In the genomic region with DNA sequence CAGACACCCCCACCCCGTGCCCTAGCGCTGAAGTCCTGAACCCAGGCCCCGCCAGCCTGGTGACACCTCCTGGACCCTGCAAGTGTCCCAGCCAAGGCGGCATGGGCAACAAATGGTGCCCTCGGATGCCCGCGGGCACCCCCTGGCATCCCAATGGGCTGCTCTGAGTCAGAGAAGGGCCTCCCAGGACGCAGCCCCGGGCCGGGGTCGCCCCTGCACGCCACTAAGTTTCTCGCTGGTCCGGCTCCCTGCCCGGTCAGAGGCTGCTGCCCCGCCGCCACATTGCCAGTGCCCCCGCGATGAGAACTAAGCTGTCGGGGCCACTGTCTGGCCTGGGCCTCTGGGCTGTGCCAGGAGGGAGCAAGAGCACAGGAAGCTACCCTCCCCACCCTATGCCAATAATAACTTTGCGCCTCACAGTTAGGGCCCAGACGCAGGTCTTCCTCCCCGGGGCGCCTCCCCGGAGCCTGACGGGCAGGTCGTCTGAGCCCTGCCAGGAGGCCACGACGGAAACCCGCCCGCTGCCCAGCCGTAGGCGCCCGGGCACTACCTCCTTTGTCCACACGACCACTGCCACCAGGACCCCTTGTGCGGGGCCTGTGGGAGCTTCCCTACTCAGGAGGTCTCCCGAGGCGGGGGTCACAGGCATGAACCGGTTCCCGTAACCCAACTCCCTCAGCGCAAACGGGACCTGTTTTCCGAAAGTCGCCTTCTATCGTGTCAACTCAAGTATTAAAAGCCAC, we compare ENCODE assay signal across 1 cellular context.
A peak's percentile ranks its signal among the peaks of the same experiment; 100 is the strongest.
TF ChIP-seq lines count a peak whose summit lies in the region.

No MANE protein-coding gene starts in this region.

TF ChIP-seq in HEK293, 187 proteins besides CTCF, POLR2A, EP300 and RAD21 (continued from another document):
- TF ChIP-seq, protein P1, sequence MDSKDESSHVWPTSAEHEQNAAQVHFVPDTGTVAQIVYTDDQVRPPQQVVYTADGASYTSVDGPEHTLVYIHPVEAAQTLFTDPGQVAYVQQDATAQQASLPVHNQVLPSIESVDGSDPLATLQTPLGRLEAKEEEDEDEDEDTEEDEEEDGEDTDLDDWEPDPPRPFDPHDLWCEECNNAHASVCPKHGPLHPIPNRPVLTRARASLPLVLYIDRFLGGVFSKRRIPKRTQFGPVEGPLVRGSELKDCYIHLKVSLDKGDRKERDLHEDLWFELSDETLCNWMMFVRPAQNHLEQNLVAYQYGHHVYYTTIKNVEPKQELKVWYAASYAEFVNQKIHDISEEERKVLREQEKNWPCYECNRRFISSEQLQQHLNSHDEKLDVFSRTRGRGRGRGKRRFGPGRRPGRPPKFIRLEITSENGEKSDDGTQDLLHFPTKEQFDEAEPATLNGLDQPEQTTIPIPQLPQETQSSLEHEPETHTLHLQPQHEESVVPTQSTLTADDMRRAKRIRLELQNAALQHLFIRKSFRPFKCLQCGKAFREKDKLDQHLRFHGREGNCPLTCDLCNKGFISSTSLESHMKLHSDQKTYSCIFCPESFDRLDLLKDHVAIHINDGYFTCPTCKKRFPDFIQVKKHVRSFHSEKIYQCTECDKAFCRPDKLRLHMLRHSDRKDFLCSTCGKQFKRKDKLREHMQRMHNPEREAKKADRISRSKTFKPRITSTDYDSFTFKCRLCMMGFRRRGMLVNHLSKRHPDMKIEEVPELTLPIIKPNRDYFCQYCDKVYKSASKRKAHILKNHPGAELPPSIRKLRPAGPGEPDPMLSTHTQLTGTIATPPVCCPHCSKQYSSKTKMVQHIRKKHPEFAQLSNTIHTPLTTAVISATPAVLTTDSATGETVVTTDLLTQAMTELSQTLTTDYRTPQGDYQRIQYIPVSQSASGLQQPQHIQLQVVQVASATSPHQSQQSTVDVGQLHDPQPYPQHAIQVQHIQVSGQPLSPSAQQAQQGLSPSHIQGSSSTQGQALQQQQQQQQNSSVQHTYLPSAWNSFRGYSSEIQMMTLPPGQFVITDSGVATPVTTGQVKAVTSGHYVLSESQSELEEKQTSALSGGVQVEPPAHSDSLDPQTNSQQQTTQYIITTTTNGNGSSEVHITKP (tag by site-specific recombination; IDR thresholded peaks at IDR 0.05), result peak; percentile 85
- TF ChIP-seq ZNF555 (tag by site-specific recombination; conservative IDR thresholded peaks at IDR 0.05), result no peak
- TF ChIP-seq, protein P2, sequence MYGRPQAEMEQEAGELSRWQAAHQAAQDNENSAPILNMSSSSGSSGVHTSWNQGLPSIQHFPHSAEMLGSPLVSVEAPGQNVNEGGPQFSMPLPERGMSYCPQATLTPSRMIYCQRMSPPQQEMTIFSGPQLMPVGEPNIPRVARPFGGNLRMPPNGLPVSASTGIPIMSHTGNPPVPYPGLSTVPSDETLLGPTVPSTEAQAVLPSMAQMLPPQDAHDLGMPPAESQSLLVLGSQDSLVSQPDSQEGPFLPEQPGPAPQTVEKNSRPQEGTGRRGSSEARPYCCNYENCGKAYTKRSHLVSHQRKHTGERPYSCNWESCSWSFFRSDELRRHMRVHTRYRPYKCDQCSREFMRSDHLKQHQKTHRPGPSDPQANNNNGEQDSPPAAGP (tag by site-specific recombination; IDR thresholded peaks at IDR 0.05), result no peak
- no peak for TF ChIP-seq ZNF658 (tag by site-specific recombination; IDR thresholded peaks at IDR 0.05)
- no peak for TF ChIP-seq ZNF768 (tag by site-specific recombination; IDR thresholded peaks at IDR 0.05)
- peak; percentile 11; the same call in 1 of the 2 replicates for TF ChIP-seq ZNF777 (tag by site-specific recombination; IDR thresholded peaks at IDR 0.05; ENCODE audit: borderline replicate concordance)
- TF ChIP-seq ZFHX2 (tag by site-specific recombination; conservative IDR thresholded peaks at IDR 0.05), result 0 out of 2 replicates have a peak, but pooled peaks have one; percentile 11
- peak; percentile 96 for TF ChIP-seq ZNF335 (tag by site-specific recombination; conservative IDR thresholded peaks at IDR 0.05)
- TF ChIP-seq, protein P3, sequence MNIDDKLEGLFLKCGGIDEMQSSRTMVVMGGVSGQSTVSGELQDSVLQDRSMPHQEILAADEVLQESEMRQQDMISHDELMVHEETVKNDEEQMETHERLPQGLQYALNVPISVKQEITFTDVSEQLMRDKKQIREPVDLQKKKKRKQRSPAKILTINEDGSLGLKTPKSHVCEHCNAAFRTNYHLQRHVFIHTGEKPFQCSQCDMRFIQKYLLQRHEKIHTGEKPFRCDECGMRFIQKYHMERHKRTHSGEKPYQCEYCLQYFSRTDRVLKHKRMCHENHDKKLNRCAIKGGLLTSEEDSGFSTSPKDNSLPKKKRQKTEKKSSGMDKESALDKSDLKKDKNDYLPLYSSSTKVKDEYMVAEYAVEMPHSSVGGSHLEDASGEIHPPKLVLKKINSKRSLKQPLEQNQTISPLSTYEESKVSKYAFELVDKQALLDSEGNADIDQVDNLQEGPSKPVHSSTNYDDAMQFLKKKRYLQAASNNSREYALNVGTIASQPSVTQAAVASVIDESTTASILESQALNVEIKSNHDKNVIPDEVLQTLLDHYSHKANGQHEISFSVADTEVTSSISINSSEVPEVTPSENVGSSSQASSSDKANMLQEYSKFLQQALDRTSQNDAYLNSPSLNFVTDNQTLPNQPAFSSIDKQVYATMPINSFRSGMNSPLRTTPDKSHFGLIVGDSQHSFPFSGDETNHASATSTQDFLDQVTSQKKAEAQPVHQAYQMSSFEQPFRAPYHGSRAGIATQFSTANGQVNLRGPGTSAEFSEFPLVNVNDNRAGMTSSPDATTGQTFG (tag by site-specific recombination; IDR thresholded peaks at IDR 0.05; ENCODE audit: borderline replicate concordance), result no peak
- TF ChIP-seq ZNF514 (tag by site-specific recombination; IDR thresholded peaks at IDR 0.05), result no peak
- TF ChIP-seq ZIC2 (tag by site-specific recombination; IDR thresholded peaks at IDR 0.05), result peak; percentile 84
- peak; percentile 77 for TF ChIP-seq GLIS1 (tag by site-specific recombination; IDR thresholded peaks at IDR 0.05)
- TF ChIP-seq GLIS2 (tag by site-specific recombination; IDR thresholded peaks at IDR 0.05), result peak; percentile 48
- peak; percentile 39; the same call in 1 of the 2 replicates for TF ChIP-seq ZNF121 (tag by site-specific recombination; IDR thresholded peaks at IDR 0.05)
- TF ChIP-seq, protein P4, sequence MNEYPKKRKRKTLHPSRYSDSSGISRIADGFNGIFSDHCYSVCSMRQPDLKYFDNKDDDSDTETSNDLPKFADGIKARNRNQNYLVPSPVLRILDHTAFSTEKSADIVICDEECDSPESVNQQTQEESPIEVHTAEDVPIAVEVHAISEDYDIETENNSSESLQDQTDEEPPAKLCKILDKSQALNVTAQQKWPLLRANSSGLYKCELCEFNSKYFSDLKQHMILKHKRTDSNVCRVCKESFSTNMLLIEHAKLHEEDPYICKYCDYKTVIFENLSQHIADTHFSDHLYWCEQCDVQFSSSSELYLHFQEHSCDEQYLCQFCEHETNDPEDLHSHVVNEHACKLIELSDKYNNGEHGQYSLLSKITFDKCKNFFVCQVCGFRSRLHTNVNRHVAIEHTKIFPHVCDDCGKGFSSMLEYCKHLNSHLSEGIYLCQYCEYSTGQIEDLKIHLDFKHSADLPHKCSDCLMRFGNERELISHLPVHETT (tag by site-specific recombination; IDR thresholded peaks at IDR 0.05), result no peak
TF ChIP-seq in HEK293: peak in this region for 9.
